ENCODE assay signal across 24 cellular contexts in the genomic region with DNA sequence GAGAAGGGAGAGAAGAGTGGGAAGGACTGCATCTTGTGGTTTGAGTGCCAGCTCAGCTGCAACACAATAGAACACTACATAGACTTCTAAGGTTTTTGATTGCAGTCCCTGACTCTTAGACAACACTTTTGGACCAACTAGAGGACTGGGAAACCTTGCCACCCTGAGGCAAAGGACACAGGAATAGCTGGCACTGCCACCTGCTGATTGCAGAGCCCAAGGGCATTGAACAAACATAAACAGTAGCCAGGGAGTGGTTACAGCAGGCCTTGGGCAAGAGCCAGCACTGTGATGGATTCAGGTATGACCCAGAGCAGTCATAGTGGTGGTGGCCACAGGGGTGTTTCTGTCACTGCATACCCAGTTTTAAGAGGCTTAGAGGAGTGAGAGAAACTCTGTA.
"Had no signal": no experiment of that assay in that cellular context is flagged by ENCODE, and none has a peak within 500 bp of the region (broad histone marks: within the 10 kb centered on the region; RNA-seq: fewer than 3 reads in every experiment).

No MANE protein-coding gene starts in this region.

- ATAC-seq: esophagus mucosa; gastrocnemius medialis; mucosa of descending colon; natural killer cell treated with Interleukin-12 subunit alpha and Interleukin-12 subunit beta and Interleukin-15 and Interleukin-18, amount 100 ng/mL, for 72 hours; sciatic nerve; stimulated activated effector memory CD8-positive, alpha-beta T cell treated with anti-CD3 and anti-CD28 coated beads, Interleukin-12 subunit alpha, Interleukin-12 subunit beta, amount 100 ng/mL, for 72 hours; stimulated activated naive CD8-positive, alpha-beta T cell treated with anti-CD3 and anti-CD28 coated beads, Interleukin-15, Interleukin-2, amounts not matched to agents 100 U/mL and 50 U/mL, for 24 hours had no signal

- H3K4me1 ChIP-seq: colonic mucosa, gastrocnemius medialis, parathyroid adenoma, tibial nerve, upper lobe of left lung had no signal

- H3K9me3 ChIP-seq: colonic mucosa, gastrocnemius medialis, mucosa of descending colon, neutrophil, thoracic aorta, tibial nerve, upper lobe of left lung had no signal

- DNase-seq: colonic mucosa; effector CD8-positive, alpha-beta T cell; endodermal cell; foreskin fibroblast; gastrocnemius medialis; head of caudate nucleus; mesenchymal stem cell; mucosa of descending colon; naive B cell; stimulated activated CD4-positive, alpha-beta T cell treated with anti-CD3 and anti-CD28 coated beads, Interleukin-2, amount 100 ng/mL, for 24 hours; stimulated activated CD4-positive, alpha-beta T cell treated with anti-CD3 and anti-CD28 coated beads, Interleukin-4, amount 100 ng/mL, for 24 hours; stimulated activated naive CD8-positive, alpha-beta T cell treated with anti-CD3 and anti-CD28 coated beads, Interleukin-15, Interleukin-2, amounts not matched to agents 100 U/mL and 50 U/mL, for 24 hours; upper lobe of left lung had no signal

- H3K27me3 ChIP-seq: colonic mucosa, gastrocnemius medialis, neutrophil, tibial nerve, upper lobe of left lung had no signal

- FAIRE-seq: keratinocyte, urothelium cell line had no signal

- H3K27ac ChIP-seq: colonic mucosa, epithelial cell of prostate, gastrocnemius medialis, neutrophil, parathyroid adenoma, thoracic aorta, tibial nerve, upper lobe of left lung had no signal

- H3K36me3 ChIP-seq: colonic mucosa, gastrocnemius medialis, neutrophil, thoracic aorta, tibial nerve, upper lobe of left lung had no signal

- H3K4me3 ChIP-seq: colonic mucosa, gastrocnemius medialis, mucosa of descending colon, thoracic aorta, tibial nerve, upper lobe of left lung had no signal
